ENCODE assay signal across 9 cellular contexts in genomic region chr4:140567722-140568121, GRCh38. TPM values are rescaled to one million over a fixed set of nuclear protein-coding genes. Genes with fewer than 3 reads are reported as not detected.
DNase-seq lines count a peak whose midpoint lies in the region; ATAC-seq and TF ChIP-seq lines count a peak whose summit lies in the region.
"Had no signal": no experiment of that assay in that cellular context is flagged by ENCODE, and none has a peak within 500 bp of the region (broad histone marks: within the 10 kb centered on the region; RNA-seq: fewer than 3 reads in every experiment).

No MANE protein-coding gene starts in this region.

- peaks cover 0 to 13% (median 9%) of the 10 kb centered on the region in 5 donors for H3K9me3 ChIP-seq in subcutaneous abdominal adipose tissue (ENCODE audit: control insufficient read depth in 5 of 5, low read length in 5 of 5)

- H3K27me3 Mint-ChIP-seq in activated T-cell treated with anti-CD3 and anti-CD28 coated beads, Interleukin-2, amount 50 U/mL, for 72 hours (ENCODE audit: low read depth) = peaks cover 37% of the 10 kb centered on the region
- peaks cover 66% of the 10 kb centered on the region for H3K27me3 Mint-ChIP-seq in activated T-cell treated with anti-CD3 and anti-CD28 coated beads, Interleukin-2, amount 50 U/mL, for 24 hours
- H3K27me3 Mint-ChIP-seq in brain = peaks cover 60% of the 10 kb centered on the region
- H3K27me3 Mint-ChIP-seq in activated T-helper 2 cell treated with anti-CD3 and anti-CD28 coated beads, Interferon-gamma antibody, Interleukin-2, Interleukin-4, amounts not matched to agents 10 μg/mL and 5 μg/mL and 100 μg/mL, durations not matched to agents 14 hours and 24 hours and 36 hours (ENCODE audit: low read depth) = peaks cover 58% of the 10 kb centered on the region

- H3K4me1 ChIP-seq in subcutaneous abdominal adipose tissue (ENCODE audit: control insufficient read depth in 5 of 5, insufficient read depth in 5 of 5, low read length in 5 of 5) = peaks cover 0 to 25% (median 20%) of the 10 kb centered on the region in 5 donors

- intact Hi-C loops in activated T-helper 2 cell treated with anti-CD3 and anti-CD28 coated beads, Interferon-gamma antibody, Interleukin-2, Interleukin-4, amounts not matched to agents 10 μg/mL and 5 μg/mL and 100 μg/mL, durations not matched to agents 14 hours and 24 hours and 36 hours (cut with micrococcal nuclease) = no loop called here

- TF ChIP-seq CTCF in brain (conservative IDR thresholded peaks at IDR 0.05) = no peak

- peak overlapping the region; percentile 41 to 53 for H3K4me3 Mint-ChIP-seq in activated T-cell treated with anti-CD3 and anti-CD28 coated beads, Interleukin-2, amount 50 U/mL, for 72 hours
- H3K4me3 Mint-ChIP-seq in activated T-cell treated with anti-CD3 and anti-CD28 coated beads, Interleukin-2, amount 50 U/mL, for 24 hours = no peak overlapping the region
- peak overlapping the region; percentile 49 to 83 (median 80) for H3K4me3 Mint-ChIP-seq in brain
- H3K4me3 Mint-ChIP-seq in activated T-helper 2 cell treated with anti-CD3 and anti-CD28 coated beads, Interferon-gamma antibody, Interleukin-2, Interleukin-4, amounts not matched to agents 10 μg/mL and 5 μg/mL and 100 μg/mL, durations not matched to agents 14 hours and 24 hours and 36 hours (ENCODE audit: low read depth) = no peak overlapping the region

- peaks cover 4 to 13% of the 10 kb centered on the region in 2 donors for H3K9me3 Mint-ChIP-seq in activated T-cell treated with anti-CD3 and anti-CD28 coated beads, Interleukin-2, amount 50 U/mL, for 72 hours
- peaks cover 14% of the 10 kb centered on the region for H3K9me3 Mint-ChIP-seq in activated T-cell treated with anti-CD3 and anti-CD28 coated beads, Interleukin-2, amount 50 U/mL, for 24 hours
- peaks cover 12 to 24% (median 18%) of the 10 kb centered on the region in 5 experiments for H3K9me3 Mint-ChIP-seq in brain
- peaks cover 13% of the 10 kb centered on the region for H3K9me3 Mint-ChIP-seq in activated T-helper 2 cell treated with anti-CD3 and anti-CD28 coated beads, Interferon-gamma antibody, Interleukin-2, Interleukin-4, amounts not matched to agents 10 μg/mL and 5 μg/mL and 100 μg/mL, durations not matched to agents 14 hours and 24 hours and 36 hours

- DNase-seq in activated T-cell treated with anti-CD3 and anti-CD28 coated beads, Interleukin-2, amount 50 U/mL, for 72 hours = no peak
- no peak for DNase-seq in activated T-cell treated with anti-CD3 and anti-CD28 coated beads, Interleukin-2, amount 50 U/mL, for 24 hours
- DNase-seq in kidney glomerular epithelial cell (lab: John Stamatoyannopoulos, UW) = peak; percentile 7
- no peak for DNase-seq in NCI-H1436 (lab: John Stamatoyannopoulos, UW)
- DNase-seq in activated T-helper 2 cell treated with anti-CD3 and anti-CD28 coated beads, Interferon-gamma antibody, Interleukin-2, Interleukin-4, amounts not matched to agents 10 μg/mL and 5 μg/mL and 100 μg/mL, durations not matched to agents 14 hours and 24 hours and 36 hours (ENCODE audit: low spot score) = no peak
- DNase-seq: RPMI8226 had no signal

- peak overlapping the region in 1 of 5 donors; percentile 15 for H3K9ac ChIP-seq in subcutaneous abdominal adipose tissue (ENCODE audit: low read length in 5 of 5)

- H3K36me3 Mint-ChIP-seq in activated T-cell treated with anti-CD3 and anti-CD28 coated beads, Interleukin-2, amount 50 U/mL, for 72 hours (ENCODE audit: insufficient read depth in 2 of 2) = peaks cover 6 to 10% of the 10 kb centered on the region in 2 donors
- H3K36me3 Mint-ChIP-seq in activated T-cell treated with anti-CD3 and anti-CD28 coated beads, Interleukin-2, amount 50 U/mL, for 24 hours (ENCODE audit: low read depth) = no peaks in the 10 kb centered on the region
- H3K36me3 Mint-ChIP-seq in brain = peaks cover 7% of the 10 kb centered on the region
- no peaks in the 10 kb centered on the region for H3K36me3 Mint-ChIP-seq in activated T-helper 2 cell treated with anti-CD3 and anti-CD28 coated beads, Interferon-gamma antibody, Interleukin-2, Interleukin-4, amounts not matched to agents 10 μg/mL and 5 μg/mL and 100 μg/mL, durations not matched to agents 14 hours and 24 hours and 36 hours (ENCODE audit: low read depth)

- no peak overlapping the region for H3K27ac ChIP-seq in subcutaneous abdominal adipose tissue (ENCODE audit: low read depth, low read length)

- peaks cover 21% of the 10 kb centered on the region for H3K4me1 Mint-ChIP-seq in activated T-cell treated with anti-CD3 and anti-CD28 coated beads, Interleukin-2, amount 50 U/mL, for 72 hours (ENCODE audit: low read depth)
- H3K4me1 Mint-ChIP-seq in activated T-cell treated with anti-CD3 and anti-CD28 coated beads, Interleukin-2, amount 50 U/mL, for 24 hours (ENCODE audit: low read depth) = peaks cover 25% of the 10 kb centered on the region
- H3K4me1 Mint-ChIP-seq in brain = peaks cover 18% of the 10 kb centered on the region
- H3K4me1 Mint-ChIP-seq in activated T-helper 2 cell treated with anti-CD3 and anti-CD28 coated beads, Interferon-gamma antibody, Interleukin-2, Interleukin-4, amounts not matched to agents 10 μg/mL and 5 μg/mL and 100 μg/mL, durations not matched to agents 14 hours and 24 hours and 36 hours (ENCODE audit: low read depth) = peaks cover 2% of the 10 kb centered on the region

- no peaks in the 10 kb centered on the region for H3K36me3 ChIP-seq in subcutaneous abdominal adipose tissue (ENCODE audit: control insufficient read depth in 5 of 5, insufficient read depth in 5 of 5, low read length in 5 of 5)

- ATAC-seq in activated T-cell treated with anti-CD3 and anti-CD28 coated beads, Interleukin-2, amount 50 U/mL, for 72 hours (replicated peaks in 1 of 2) = no peak
- ATAC-seq in HG02623 (IDR thresholded peaks at IDR 0.05; ENCODE audit: unreplicated experiment) = no peak

- H3K27me3 ChIP-seq in subcutaneous abdominal adipose tissue (ENCODE audit: control insufficient read depth in 5 of 5, insufficient read depth in 4 of 5, low read length in 5 of 5) = peaks cover 9 to 33% (median 22%) of the 10 kb centered on the region in 5 donors

- peak overlapping the region; percentile 32 to 66 (median 52) for H3K4me3 ChIP-seq in subcutaneous abdominal adipose tissue (ENCODE audit: low read depth in 1 of 5, low read length in 5 of 5)

- H3K27ac Mint-ChIP-seq in activated T-cell treated with anti-CD3 and anti-CD28 coated beads, Interleukin-2, amount 50 U/mL, for 72 hours = no peak overlapping the region
- no peak overlapping the region for H3K27ac Mint-ChIP-seq in activated T-cell treated with anti-CD3 and anti-CD28 coated beads, Interleukin-2, amount 50 U/mL, for 24 hours
- H3K27ac Mint-ChIP-seq in brain = peak overlapping the region in 1 of 5 experiments; percentile 37
- no peak overlapping the region for H3K27ac Mint-ChIP-seq in activated T-helper 2 cell treated with anti-CD3 and anti-CD28 coated beads, Interferon-gamma antibody, Interleukin-2, Interleukin-4, amounts not matched to agents 10 μg/mL and 5 μg/mL and 100 μg/mL, durations not matched to agents 14 hours and 24 hours and 36 hours

RNA-seq across cellular contexts. Expression of gene UCP1, which starts 1.0 kb away (rescaled TPM):
- not detected for total RNA-seq in activated T-cell treated with anti-CD3 and anti-CD28 coated beads, Interleukin-2, amount 50 U/mL, for 72 hours
- polyA plus RNA-seq in brain (ENCODE audit: insufficient read depth, low read depth, low replicate concordance) = not detected
- not detected in 2 replicates for total RNA-seq in activated T-helper 2 cell treated with anti-CD3 and anti-CD28 coated beads, Interferon-gamma antibody, Interleukin-2, Interleukin-4, amounts not matched to agents 10 μg/mL and 5 μg/mL and 100 μg/mL, durations not matched to agents 14 hours and 24 hours and 36 hours

RNA-seq across cellular contexts. Expression of gene ELMOD2, which starts 43.8 kb away (rescaled TPM):
- total RNA-seq in activated T-cell treated with anti-CD3 and anti-CD28 coated beads, Interleukin-2, amount 50 U/mL, for 72 hours = 10 to 100 TPM; 16.7 to 20.6 TPM
- 4.3 TPM for polyA plus RNA-seq in brain (ENCODE audit: insufficient read depth, low read depth, low replicate concordance)
- 15.3 and 16.0 TPM in 2 replicates for total RNA-seq in activated T-helper 2 cell treated with anti-CD3 and anti-CD28 coated beads, Interferon-gamma antibody, Interleukin-2, Interleukin-4, amounts not matched to agents 10 μg/mL and 5 μg/mL and 100 μg/mL, durations not matched to agents 14 hours and 24 hours and 36 hours

Comparison
In these comparisons a context has a peak if more than half of its experiments do, and no peak if none do; other contexts are left out.
1. H3K4me3 Mint-ChIP-seq: peak in activated T-cell treated with anti-CD3 and anti-CD28 coated beads, Interleukin-2, amount 50 U/mL, for 72 hours (2 of 2) and brain (5 of 5); none in activated T-cell treated with anti-CD3 and anti-CD28 coated beads, Interleukin-2, amount 50 U/mL, for 24 hours (single experiment) and activated T-helper 2 cell treated with anti-CD3 and anti-CD28 coated beads, Interferon-gamma antibody, Interleukin-2, Interleukin-4, amounts not matched to agents 10 μg/mL and 5 μg/mL and 100 μg/mL, durations not matched to agents 14 hours and 24 hours and 36 hours (single experiment).